1 cellular context compared by ENCODE assay signal in genomic region chr2:64989982-64990614, GRCh38.
TF ChIP-seq lines count a peak whose summit lies in the region.

No MANE protein-coding gene starts in this region.

TF ChIP-seq in HepG2, 621 proteins besides CTCF, POLR2A, EP300 and RAD21 (continued from another document and continues in another):
- no peak for TF ChIP-seq ZNF740 (CRISPR knock-in tag; IDR thresholded peaks at IDR 0.05)
- TF ChIP-seq, protein P1, sequence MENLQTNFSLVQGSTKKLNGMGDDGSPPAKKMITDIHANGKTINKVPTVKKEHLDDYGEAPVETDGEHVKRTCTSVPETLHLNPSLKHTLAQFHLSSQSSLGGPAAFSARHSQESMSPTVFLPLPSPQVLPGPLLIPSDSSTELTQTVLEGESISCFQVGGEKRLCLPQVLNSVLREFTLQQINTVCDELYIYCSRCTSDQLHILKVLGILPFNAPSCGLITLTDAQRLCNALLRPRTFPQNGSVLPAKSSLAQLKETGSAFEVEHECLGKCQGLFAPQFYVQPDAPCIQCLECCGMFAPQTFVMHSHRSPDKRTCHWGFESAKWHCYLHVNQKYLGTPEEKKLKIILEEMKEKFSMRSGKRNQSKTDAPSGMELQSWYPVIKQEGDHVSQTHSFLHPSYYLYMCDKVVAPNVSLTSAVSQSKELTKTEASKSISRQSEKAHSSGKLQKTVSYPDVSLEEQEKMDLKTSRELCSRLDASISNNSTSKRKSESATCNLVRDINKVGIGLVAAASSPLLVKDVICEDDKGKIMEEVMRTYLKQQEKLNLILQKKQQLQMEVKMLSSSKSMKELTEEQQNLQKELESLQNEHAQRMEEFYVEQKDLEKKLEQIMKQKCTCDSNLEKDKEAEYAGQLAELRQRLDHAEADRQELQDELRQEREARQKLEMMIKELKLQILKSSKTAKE (CRISPR knock-in tag; IDR thresholded peaks at IDR 0.05; ENCODE audit: borderline replicate concordance): no peak
- no peak for TF ChIP-seq PRMT3 (CRISPR knock-in tag; IDR thresholded peaks at IDR 0.05; ENCODE audit: borderline replicate concordance, low read depth)
- TF ChIP-seq ARNT2 (CRISPR knock-in tag; IDR thresholded peaks at IDR 0.05; ENCODE audit: low read depth): peak; percentile 16; the same call in 1 of the 2 replicates
- TF ChIP-seq ZNF674 (CRISPR knock-in tag; IDR thresholded peaks at IDR 0.05; ENCODE audit: low read depth): no peak
- TF ChIP-seq ZFYVE20 (CRISPR knock-in tag; IDR thresholded peaks at IDR 0.05; ENCODE audit: borderline replicate concordance, low read depth): no peak
- no peak for TF ChIP-seq PAF1 (CRISPR knock-in tag; IDR thresholded peaks at IDR 0.05)
- TF ChIP-seq, protein P2, sequence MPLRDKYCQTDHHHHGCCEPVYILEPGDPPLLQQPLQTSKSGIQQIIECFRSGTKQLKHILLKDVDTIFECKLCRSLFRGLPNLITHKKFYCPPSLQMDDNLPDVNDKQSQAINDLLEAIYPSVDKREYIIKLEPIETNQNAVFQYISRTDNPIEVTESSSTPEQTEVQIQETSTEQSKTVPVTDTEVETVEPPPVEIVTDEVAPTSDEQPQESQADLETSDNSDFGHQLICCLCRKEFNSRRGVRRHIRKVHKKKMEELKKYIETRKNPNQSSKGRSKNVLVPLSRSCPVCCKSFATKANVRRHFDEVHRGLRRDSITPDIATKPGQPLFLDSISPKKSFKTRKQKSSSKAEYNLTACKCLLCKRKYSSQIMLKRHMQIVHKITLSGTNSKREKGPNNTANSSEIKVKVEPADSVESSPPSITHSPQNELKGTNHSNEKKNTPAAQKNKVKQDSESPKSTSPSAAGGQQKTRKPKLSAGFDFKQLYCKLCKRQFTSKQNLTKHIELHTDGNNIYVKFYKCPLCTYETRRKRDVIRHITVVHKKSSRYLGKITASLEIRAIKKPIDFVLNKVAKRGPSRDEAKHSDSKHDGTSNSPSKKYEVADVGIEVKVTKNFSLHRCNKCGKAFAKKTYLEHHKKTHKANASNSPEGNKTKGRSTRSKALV (CRISPR knock-in tag; IDR thresholded peaks at IDR 0.05): 0 out of 2 replicates have a peak, but pooled peaks have one; percentile 21
- TF ChIP-seq ZNF382 (CRISPR knock-in tag; IDR thresholded peaks at IDR 0.05; ENCODE audit: borderline replicate concordance): no peak
- TF ChIP-seq REPIN1 (CRISPR knock-in tag; IDR thresholded peaks at IDR 0.05; ENCODE audit: borderline replicate concordance, low read depth): no peak
- TF ChIP-seq SMARCC2 (IDR thresholded peaks at IDR 0.05): no peak
- TF ChIP-seq ZNF225 (CRISPR knock-in tag; IDR thresholded peaks at IDR 0.05): 0 out of 2 replicates have a peak, but pooled peaks have one; percentile 13
- TF ChIP-seq JUNB (CRISPR knock-in tag; IDR thresholded peaks at IDR 0.05; ENCODE audit: borderline replicate concordance): no peak
- TF ChIP-seq, protein P3, sequence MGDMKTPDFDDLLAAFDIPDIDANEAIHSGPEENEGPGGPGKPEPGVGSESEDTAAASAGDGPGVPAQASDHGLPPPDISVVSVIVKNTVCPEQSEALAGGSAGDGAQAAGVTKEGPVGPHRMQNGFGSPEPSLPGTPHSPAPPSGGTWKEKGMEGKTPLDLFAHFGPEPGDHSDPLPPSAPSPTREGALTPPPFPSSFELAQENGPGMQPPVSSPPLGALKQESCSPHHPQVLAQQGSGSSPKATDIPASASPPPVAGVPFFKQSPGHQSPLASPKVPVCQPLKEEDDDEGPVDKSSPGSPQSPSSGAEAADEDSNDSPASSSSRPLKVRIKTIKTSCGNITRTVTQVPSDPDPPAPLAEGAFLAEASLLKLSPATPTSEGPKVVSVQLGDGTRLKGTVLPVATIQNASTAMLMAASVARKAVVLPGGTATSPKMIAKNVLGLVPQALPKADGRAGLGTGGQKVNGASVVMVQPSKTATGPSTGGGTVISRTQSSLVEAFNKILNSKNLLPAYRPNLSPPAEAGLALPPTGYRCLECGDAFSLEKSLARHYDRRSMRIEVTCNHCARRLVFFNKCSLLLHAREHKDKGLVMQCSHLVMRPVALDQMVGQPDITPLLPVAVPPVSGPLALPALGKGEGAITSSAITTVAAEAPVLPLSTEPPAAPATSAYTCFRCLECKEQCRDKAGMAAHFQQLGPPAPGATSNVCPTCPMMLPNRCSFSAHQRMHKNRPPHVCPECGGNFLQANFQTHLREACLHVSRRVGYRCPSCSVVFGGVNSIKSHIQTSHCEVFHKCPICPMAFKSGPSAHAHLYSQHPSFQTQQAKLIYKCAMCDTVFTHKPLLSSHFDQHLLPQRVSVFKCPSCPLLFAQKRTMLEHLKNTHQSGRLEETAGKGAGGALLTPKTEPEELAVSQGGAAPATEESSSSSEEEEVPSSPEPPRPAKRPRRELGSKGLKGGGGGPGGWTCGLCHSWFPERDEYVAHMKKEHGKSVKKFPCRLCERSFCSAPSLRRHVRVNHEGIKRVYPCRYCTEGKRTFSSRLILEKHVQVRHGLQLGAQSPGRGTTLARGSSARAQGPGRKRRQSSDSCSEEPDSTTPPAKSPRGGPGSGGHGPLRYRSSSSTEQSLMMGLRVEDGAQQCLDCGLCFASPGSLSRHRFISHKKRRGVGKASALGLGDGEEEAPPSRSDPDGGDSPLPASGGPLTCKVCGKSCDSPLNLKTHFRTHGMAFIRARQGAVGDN (CRISPR knock-in tag; IDR thresholded peaks at IDR 0.05): peak; percentile 8; the same call in 1 of the 2 replicates
- no peak for TF ChIP-seq MEIS1 (CRISPR knock-in tag; IDR thresholded peaks at IDR 0.05; ENCODE audit: borderline replicate concordance)
- TF ChIP-seq ZNF616 (CRISPR knock-in tag; IDR thresholded peaks at IDR 0.05; ENCODE audit: low read depth): 0 out of 2 replicates have a peak, but pooled peaks have one; percentile 1
- TF ChIP-seq NRL (CRISPR knock-in tag; IDR thresholded peaks at IDR 0.05; ENCODE audit: borderline replicate concordance): no peak; the same call in 1 of the 2 replicates
- TF ChIP-seq ZNF337 (CRISPR knock-in tag; IDR thresholded peaks at IDR 0.05; ENCODE audit: borderline replicate concordance, low read depth): no peak; the same call in 1 of the 2 replicates
- TF ChIP-seq ZNF747 (CRISPR knock-in tag; IDR thresholded peaks at IDR 0.05; ENCODE audit: borderline replicate concordance): peak; percentile 75; the same call in 1 of the 2 replicates
- no peak for TF ChIP-seq ZNF234 (CRISPR knock-in tag; conservative IDR thresholded peaks at IDR 0.05)
- no peak for TF ChIP-seq ZNF773 (CRISPR knock-in tag; IDR thresholded peaks at IDR 0.05; ENCODE audit: borderline replicate concordance)
- no peak for TF ChIP-seq SIX4 (CRISPR knock-in tag; IDR thresholded peaks at IDR 0.05)
- TF ChIP-seq HMG20A (CRISPR knock-in tag; IDR thresholded peaks at IDR 0.05; ENCODE audit: borderline replicate concordance): no peak
- 0 out of 2 replicates have a peak, but pooled peaks have one; percentile 48 for TF ChIP-seq ZNF44 (CRISPR knock-in tag; IDR thresholded peaks at IDR 0.05)
- TF ChIP-seq ZNF17 (CRISPR knock-in tag; IDR thresholded peaks at IDR 0.05): no peak
- no peak for TF ChIP-seq SAFB2 (CRISPR knock-in tag; IDR thresholded peaks at IDR 0.05; ENCODE audit: borderline replicate concordance, low read depth)
- TF ChIP-seq ZSCAN31 (CRISPR knock-in tag; IDR thresholded peaks at IDR 0.05; ENCODE audit: low read depth): peak; percentile 32; the same call in 1 of the 2 replicates
- no peak for TF ChIP-seq FOXA1 (IDR thresholded peaks at IDR 0.05)
- no peak for TF ChIP-seq FOXA1 (CRISPR knock-in tag; IDR thresholded peaks at IDR 0.05)
- TF ChIP-seq ZNF30 (CRISPR knock-in tag; IDR thresholded peaks at IDR 0.05): no peak
- TF ChIP-seq ZNF501 (CRISPR knock-in tag; IDR thresholded peaks at IDR 0.05): 0 out of 2 replicates have a peak, but pooled peaks have one; percentile 7
- TF ChIP-seq NFYC (CRISPR knock-in tag; IDR thresholded peaks at IDR 0.05): no peak
- TF ChIP-seq ZNF614 (CRISPR knock-in tag; IDR thresholded peaks at IDR 0.05; ENCODE audit: borderline replicate concordance): no peak
- no peak for TF ChIP-seq KLF15 (CRISPR knock-in tag; IDR thresholded peaks at IDR 0.05; ENCODE audit: borderline replicate concordance)
- no peak; a peak in 1 of 4 replicates for TF ChIP-seq KLF16 (CRISPR knock-in tag; IDR thresholded peaks at IDR 0.05)
- TF ChIP-seq, protein P4, sequence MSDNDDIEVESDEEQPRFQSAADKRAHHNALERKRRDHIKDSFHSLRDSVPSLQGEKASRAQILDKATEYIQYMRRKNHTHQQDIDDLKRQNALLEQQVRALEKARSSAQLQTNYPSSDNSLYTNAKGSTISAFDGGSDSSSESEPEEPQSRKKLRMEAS (IDR thresholded peaks at IDR 0.05): peak; percentile 64; the same call in 1 of the 2 replicates
- TF ChIP-seq, protein P5, sequence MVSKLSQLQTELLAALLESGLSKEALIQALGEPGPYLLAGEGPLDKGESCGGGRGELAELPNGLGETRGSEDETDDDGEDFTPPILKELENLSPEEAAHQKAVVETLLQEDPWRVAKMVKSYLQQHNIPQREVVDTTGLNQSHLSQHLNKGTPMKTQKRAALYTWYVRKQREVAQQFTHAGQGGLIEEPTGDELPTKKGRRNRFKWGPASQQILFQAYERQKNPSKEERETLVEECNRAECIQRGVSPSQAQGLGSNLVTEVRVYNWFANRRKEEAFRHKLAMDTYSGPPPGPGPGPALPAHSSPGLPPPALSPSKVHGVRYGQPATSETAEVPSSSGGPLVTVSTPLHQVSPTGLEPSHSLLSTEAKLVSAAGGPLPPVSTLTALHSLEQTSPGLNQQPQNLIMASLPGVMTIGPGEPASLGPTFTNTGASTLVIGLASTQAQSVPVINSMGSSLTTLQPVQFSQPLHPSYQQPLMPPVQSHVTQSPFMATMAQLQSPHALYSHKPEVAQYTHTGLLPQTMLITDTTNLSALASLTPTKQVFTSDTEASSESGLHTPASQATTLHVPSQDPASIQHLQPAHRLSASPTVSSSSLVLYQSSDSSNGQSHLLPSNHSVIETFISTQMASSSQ (IDR thresholded peaks at IDR 0.05; ENCODE audit: low read depth): no peak
- TF ChIP-seq, protein P5 (CRISPR knock-in tag; IDR thresholded peaks at IDR 0.05; ENCODE audit: borderline replicate concordance): no peak
- no peak for TF ChIP-seq JDP2 (CRISPR knock-in tag; IDR thresholded peaks at IDR 0.05; ENCODE audit: borderline replicate concordance)
- TF ChIP-seq, protein P6, sequence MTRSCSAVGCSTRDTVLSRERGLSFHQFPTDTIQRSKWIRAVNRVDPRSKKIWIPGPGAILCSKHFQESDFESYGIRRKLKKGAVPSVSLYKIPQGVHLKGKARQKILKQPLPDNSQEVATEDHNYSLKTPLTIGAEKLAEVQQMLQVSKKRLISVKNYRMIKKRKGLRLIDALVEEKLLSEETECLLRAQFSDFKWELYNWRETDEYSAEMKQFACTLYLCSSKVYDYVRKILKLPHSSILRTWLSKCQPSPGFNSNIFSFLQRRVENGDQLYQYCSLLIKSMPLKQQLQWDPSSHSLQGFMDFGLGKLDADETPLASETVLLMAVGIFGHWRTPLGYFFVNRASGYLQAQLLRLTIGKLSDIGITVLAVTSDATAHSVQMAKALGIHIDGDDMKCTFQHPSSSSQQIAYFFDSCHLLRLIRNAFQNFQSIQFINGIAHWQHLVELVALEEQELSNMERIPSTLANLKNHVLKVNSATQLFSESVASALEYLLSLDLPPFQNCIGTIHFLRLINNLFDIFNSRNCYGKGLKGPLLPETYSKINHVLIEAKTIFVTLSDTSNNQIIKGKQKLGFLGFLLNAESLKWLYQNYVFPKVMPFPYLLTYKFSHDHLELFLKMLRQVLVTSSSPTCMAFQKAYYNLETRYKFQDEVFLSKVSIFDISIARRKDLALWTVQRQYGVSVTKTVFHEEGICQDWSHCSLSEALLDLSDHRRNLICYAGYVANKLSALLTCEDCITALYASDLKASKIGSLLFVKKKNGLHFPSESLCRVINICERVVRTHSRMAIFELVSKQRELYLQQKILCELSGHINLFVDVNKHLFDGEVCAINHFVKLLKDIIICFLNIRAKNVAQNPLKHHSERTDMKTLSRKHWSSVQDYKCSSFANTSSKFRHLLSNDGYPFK (CRISPR knock-in tag; IDR thresholded peaks at IDR 0.05; ENCODE audit: borderline replicate concordance): 0 out of 2 replicates have a peak, but pooled peaks have one; percentile 38
- no peak for TF ChIP-seq RARG (CRISPR knock-in tag; IDR thresholded peaks at IDR 0.05; ENCODE audit: low read depth)
- TF ChIP-seq POLR2AphosphoS2 (IDR thresholded peaks at IDR 0.05; ENCODE audit: low read depth, low read length): no peak
- TF ChIP-seq RBAK (CRISPR knock-in tag; IDR thresholded peaks at IDR 0.05): no peak
- no peak for TF ChIP-seq SOX5 (CRISPR knock-in tag; IDR thresholded peaks at IDR 0.05; ENCODE audit: borderline replicate concordance)
- TF ChIP-seq, protein P7, sequence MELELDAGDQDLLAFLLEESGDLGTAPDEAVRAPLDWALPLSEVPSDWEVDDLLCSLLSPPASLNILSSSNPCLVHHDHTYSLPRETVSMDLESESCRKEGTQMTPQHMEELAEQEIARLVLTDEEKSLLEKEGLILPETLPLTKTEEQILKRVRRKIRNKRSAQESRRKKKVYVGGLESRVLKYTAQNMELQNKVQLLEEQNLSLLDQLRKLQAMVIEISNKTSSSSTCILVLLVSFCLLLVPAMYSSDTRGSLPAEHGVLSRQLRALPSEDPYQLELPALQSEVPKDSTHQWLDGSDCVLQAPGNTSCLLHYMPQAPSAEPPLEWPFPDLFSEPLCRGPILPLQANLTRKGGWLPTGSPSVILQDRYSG (CRISPR knock-in tag; IDR thresholded peaks at IDR 0.05): no peak
- no peak for TF ChIP-seq ELF1 (CRISPR knock-in tag; IDR thresholded peaks at IDR 0.05)
- TF ChIP-seq FUBP1 (CRISPR knock-in tag; IDR thresholded peaks at IDR 0.05; ENCODE audit: borderline replicate concordance): no peak
